Comparison of ENCODE assay signal across 7 cellular contexts in the genomic region with DNA sequence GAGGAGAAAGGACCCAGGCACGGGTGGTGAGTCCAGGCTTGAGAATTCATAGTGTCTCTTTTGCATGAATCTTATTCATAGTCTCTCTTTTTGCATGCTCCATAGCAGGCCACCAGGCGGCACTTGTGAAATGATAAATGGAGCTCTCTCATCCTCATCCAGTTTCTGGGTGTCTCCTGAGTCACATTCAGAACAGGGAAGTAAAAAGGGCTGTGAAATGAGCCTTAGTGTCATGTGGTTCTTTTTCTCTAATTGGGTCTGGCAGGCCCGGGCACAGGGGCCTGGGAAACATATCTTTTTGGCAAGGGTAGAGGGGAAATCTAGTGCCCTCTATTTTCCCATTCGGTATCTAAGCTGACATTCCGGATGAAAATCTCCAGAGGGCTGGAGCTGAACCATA.
DNase-seq lines count a peak whose midpoint lies in the region; ATAC-seq and TF ChIP-seq lines count a peak whose summit lies in the region.

No MANE protein-coding gene starts in this region.

- H3K27ac ChIP-seq in cingulate gyrus (ENCODE audit: low read depth, low read length) = peak overlapping the region; percentile 55

- H3K9me3 Mint-ChIP-seq in memory B cell = peaks cover 1% of the 10 kb centered on the region

- no peaks in the 10 kb centered on the region for H3K36me3 Mint-ChIP-seq in memory B cell

- peaks cover 23% of the 10 kb centered on the region for H3K4me1 Mint-ChIP-seq in memory B cell

- H3K4me3 Mint-ChIP-seq in memory B cell = no peak overlapping the region

- DNase-seq in GM12865 (ENCODE audit: low read depth) = peak; percentile 83
- peak; percentile 53 for DNase-seq in NCI-H82 (lab: John Stamatoyannopoulos, UW)
- DNase-seq in memory B cell (ENCODE audit: low spot score in 2 of 2) = no peak
- no peak for DNase-seq in KG1 (lab: John Stamatoyannopoulos, UW)
- DNase-seq in stimulated activated CD4-positive, alpha-beta T cell treated with anti-CD3 and anti-CD28 coated beads, Interleukin-15, amount 100 ng/mL, for 24 hours = no peak

- ATAC-seq in HG02623 (IDR thresholded peaks at IDR 0.05; ENCODE audit: unreplicated experiment) (peak; percentile 58), memory B cell (ENCODE audit: low read depth) (peak; percentile 71)

- H3K27me3 Mint-ChIP-seq in memory B cell = no peaks in the 10 kb centered on the region

- TF ChIP-seq CTCF in GM12865 (IDR thresholded peaks at IDR 0.05; ENCODE audit: insufficient read depth, low read depth, low read length, missing control alignments) = peak; percentile 64

- no peak overlapping the region for H3K4me3 ChIP-seq in GM12865 (ENCODE audit: low read depth, low read length)

- H3K27ac Mint-ChIP-seq in memory B cell = peak overlapping the region; percentile 28

Comparison
In these comparisons a context has a peak if more than half of its experiments do, and no peak if none do; other contexts are left out.
1. DNase-seq: peak in GM12865 (single experiment) and NCI-H82 (single experiment); none in memory B cell (0 of 2), KG1 (single experiment) and stimulated activated CD4-positive, alpha-beta T cell treated with anti-CD3 and anti-CD28 coated beads, Interleukin-15, amount 100 ng/mL, for 24 hours (single experiment).